ENCODE assay signal across 2 cellular contexts in genomic region chr5:173715607-173716006, GRCh38.
TF ChIP-seq lines count a peak whose summit lies in the region.

No MANE protein-coding gene starts in this region.

TF ChIP-seq in HEK293, 187 proteins besides CTCF, POLR2A, EP300 and RAD21 (continued from another document):
- TF ChIP-seq, protein P1, sequence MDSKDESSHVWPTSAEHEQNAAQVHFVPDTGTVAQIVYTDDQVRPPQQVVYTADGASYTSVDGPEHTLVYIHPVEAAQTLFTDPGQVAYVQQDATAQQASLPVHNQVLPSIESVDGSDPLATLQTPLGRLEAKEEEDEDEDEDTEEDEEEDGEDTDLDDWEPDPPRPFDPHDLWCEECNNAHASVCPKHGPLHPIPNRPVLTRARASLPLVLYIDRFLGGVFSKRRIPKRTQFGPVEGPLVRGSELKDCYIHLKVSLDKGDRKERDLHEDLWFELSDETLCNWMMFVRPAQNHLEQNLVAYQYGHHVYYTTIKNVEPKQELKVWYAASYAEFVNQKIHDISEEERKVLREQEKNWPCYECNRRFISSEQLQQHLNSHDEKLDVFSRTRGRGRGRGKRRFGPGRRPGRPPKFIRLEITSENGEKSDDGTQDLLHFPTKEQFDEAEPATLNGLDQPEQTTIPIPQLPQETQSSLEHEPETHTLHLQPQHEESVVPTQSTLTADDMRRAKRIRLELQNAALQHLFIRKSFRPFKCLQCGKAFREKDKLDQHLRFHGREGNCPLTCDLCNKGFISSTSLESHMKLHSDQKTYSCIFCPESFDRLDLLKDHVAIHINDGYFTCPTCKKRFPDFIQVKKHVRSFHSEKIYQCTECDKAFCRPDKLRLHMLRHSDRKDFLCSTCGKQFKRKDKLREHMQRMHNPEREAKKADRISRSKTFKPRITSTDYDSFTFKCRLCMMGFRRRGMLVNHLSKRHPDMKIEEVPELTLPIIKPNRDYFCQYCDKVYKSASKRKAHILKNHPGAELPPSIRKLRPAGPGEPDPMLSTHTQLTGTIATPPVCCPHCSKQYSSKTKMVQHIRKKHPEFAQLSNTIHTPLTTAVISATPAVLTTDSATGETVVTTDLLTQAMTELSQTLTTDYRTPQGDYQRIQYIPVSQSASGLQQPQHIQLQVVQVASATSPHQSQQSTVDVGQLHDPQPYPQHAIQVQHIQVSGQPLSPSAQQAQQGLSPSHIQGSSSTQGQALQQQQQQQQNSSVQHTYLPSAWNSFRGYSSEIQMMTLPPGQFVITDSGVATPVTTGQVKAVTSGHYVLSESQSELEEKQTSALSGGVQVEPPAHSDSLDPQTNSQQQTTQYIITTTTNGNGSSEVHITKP (tag by site-specific recombination; IDR thresholded peaks at IDR 0.05) = peak; percentile 75
- TF ChIP-seq ZNF623 (tag by site-specific recombination; IDR thresholded peaks at IDR 0.05) = no peak
- TF ChIP-seq ZNF211 (tag by site-specific recombination; IDR thresholded peaks at IDR 0.05; ENCODE audit: low read depth) = no peak

TF ChIP-seq in H1, 55 proteins besides CTCF, POLR2A, EP300 and RAD21 (continued from another document):
- TF ChIP-seq, protein P2, sequence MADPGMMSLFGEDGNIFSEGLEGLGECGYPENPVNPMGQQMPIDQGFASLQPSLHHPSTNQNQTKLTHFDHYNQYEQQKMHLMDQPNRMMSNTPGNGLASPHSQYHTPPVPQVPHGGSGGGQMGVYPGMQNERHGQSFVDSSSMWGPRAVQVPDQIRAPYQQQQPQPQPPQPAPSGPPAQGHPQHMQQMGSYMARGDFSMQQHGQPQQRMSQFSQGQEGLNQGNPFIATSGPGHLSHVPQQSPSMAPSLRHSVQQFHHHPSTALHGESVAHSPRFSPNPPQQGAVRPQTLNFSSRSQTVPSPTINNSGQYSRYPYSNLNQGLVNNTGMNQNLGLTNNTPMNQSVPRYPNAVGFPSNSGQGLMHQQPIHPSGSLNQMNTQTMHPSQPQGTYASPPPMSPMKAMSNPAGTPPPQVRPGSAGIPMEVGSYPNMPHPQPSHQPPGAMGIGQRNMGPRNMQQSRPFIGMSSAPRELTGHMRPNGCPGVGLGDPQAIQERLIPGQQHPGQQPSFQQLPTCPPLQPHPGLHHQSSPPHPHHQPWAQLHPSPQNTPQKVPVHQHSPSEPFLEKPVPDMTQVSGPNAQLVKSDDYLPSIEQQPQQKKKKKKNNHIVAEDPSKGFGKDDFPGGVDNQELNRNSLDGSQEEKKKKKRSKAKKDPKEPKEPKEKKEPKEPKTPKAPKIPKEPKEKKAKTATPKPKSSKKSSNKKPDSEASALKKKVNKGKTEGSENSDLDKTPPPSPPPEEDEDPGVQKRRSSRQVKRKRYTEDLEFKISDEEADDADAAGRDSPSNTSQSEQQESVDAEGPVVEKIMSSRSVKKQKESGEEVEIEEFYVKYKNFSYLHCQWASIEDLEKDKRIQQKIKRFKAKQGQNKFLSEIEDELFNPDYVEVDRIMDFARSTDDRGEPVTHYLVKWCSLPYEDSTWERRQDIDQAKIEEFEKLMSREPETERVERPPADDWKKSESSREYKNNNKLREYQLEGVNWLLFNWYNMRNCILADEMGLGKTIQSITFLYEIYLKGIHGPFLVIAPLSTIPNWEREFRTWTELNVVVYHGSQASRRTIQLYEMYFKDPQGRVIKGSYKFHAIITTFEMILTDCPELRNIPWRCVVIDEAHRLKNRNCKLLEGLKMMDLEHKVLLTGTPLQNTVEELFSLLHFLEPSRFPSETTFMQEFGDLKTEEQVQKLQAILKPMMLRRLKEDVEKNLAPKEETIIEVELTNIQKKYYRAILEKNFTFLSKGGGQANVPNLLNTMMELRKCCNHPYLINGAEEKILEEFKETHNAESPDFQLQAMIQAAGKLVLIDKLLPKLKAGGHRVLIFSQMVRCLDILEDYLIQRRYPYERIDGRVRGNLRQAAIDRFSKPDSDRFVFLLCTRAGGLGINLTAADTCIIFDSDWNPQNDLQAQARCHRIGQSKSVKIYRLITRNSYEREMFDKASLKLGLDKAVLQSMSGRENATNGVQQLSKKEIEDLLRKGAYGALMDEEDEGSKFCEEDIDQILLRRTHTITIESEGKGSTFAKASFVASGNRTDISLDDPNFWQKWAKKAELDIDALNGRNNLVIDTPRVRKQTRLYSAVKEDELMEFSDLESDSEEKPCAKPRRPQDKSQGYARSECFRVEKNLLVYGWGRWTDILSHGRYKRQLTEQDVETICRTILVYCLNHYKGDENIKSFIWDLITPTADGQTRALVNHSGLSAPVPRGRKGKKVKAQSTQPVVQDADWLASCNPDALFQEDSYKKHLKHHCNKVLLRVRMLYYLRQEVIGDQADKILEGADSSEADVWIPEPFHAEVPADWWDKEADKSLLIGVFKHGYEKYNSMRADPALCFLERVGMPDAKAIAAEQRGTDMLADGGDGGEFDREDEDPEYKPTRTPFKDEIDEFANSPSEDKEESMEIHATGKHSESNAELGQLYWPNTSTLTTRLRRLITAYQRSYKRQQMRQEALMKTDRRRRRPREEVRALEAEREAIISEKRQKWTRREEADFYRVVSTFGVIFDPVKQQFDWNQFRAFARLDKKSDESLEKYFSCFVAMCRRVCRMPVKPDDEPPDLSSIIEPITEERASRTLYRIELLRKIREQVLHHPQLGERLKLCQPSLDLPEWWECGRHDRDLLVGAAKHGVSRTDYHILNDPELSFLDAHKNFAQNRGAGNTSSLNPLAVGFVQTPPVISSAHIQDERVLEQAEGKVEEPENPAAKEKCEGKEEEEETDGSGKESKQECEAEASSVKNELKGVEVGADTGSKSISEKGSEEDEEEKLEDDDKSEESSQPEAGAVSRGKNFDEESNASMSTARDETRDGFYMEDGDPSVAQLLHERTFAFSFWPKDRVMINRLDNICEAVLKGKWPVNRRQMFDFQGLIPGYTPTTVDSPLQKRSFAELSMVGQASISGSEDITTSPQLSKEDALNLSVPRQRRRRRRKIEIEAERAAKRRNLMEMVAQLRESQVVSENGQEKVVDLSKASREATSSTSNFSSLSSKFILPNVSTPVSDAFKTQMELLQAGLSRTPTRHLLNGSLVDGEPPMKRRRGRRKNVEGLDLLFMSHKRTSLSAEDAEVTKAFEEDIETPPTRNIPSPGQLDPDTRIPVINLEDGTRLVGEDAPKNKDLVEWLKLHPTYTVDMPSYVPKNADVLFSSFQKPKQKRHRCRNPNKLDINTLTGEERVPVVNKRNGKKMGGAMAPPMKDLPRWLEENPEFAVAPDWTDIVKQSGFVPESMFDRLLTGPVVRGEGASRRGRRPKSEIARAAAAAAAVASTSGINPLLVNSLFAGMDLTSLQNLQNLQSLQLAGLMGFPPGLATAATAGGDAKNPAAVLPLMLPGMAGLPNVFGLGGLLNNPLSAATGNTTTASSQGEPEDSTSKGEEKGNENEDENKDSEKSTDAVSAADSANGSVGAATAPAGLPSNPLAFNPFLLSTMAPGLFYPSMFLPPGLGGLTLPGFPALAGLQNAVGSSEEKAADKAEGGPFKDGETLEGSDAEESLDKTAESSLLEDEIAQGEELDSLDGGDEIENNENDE (IDR thresholded peaks at IDR 0.05; ENCODE audit: insufficient replicate concordance, low read length) = no peak
- TF ChIP-seq ZNF274 (IDR thresholded peaks at IDR 0.05; ENCODE audit: borderline replicate concordance, extremely low read depth, low read length) = no peak
- TF ChIP-seq CTBP2 (IDR thresholded peaks at IDR 0.05; ENCODE audit: borderline replicate concordance, insufficient read depth, insufficient read length, low read length) = no peak
- TF ChIP-seq NANOG (IDR thresholded peaks at IDR 0.05; ENCODE audit: insufficient read depth, low read depth, low read length, poor library complexity, severe bottlenecking) = no peak
- no peak for TF ChIP-seq SIRT6 (IDR thresholded peaks at IDR 0.05; ENCODE audit: low read length)
- no peak for TF ChIP-seq KDM1A (IDR thresholded peaks at IDR 0.05; ENCODE audit: borderline replicate concordance, low read length)
- TF ChIP-seq POU5F1 (IDR thresholded peaks at IDR 0.05; ENCODE audit: low read depth, low read length) = no peak
